ENCODE assay signal across 36 cellular contexts in genomic region chrX:21744060-21744459, GRCh38. TPM values are rescaled to one million over a fixed set of nuclear protein-coding genes. Genes with fewer than 3 reads are reported as not detected.
"Had no signal": no experiment of that assay in that cellular context is flagged by ENCODE, and none has a peak within 500 bp of the region (broad histone marks: within the 10 kb centered on the region; RNA-seq: fewer than 3 reads in every experiment).

No MANE protein-coding gene starts in this region.

- H3K36me3 Mint-ChIP-seq: activated CD4-positive, alpha-beta memory T cell treated with anti-CD3 and anti-CD28 coated beads for 36 hours; activated CD8-positive, alpha-beta memory T cell treated with anti-CD3 and anti-CD28 coated beads, Interleukin-2, amount 10 ng/mL, durations not matched to agents 7 days and 5 days; activated naive CD4-positive, alpha-beta T cell treated with anti-CD3 and anti-CD28 coated beads, Interleukin-2, amount 10 ng/mL, durations not matched to agents 7 days and 5 days; activated naive CD4-positive, alpha-beta T cell treated with anti-CD3 and anti-CD28 coated beads, Interleukin-2, amount 50 U/mL, for 72 hours; activated naive CD8-positive, alpha-beta T cell treated with anti-CD3 and anti-CD28 coated beads, Interleukin-2, amount 10 ng/mL, durations not matched to agents 7 days and 5 days; brain had no signal

- H3K9me3 Mint-ChIP-seq: activated CD4-positive, alpha-beta memory T cell treated with anti-CD3 and anti-CD28 coated beads for 36 hours; activated CD4-positive, alpha-beta T cell treated with anti-CD3 and anti-CD28 coated beads, Interleukin-2, amount 10 ng/mL, durations not matched to agents 24 days and 14 days; activated naive CD4-positive, alpha-beta T cell treated with anti-CD3 and anti-CD28 coated beads, Interleukin-2, amount 10 ng/mL, durations not matched to agents 7 days and 5 days; activated naive CD4-positive, alpha-beta T cell treated with anti-CD3 and anti-CD28 coated beads, Interleukin-2, amount 50 U/mL, for 72 hours; activated naive CD8-positive, alpha-beta T cell treated with anti-CD3 and anti-CD28 coated beads, Interleukin-2, amount 10 ng/mL, durations not matched to agents 7 days and 5 days; activated T-helper 1 cell treated with anti-CD3 and anti-CD28 coated beads, Interleukin-12 subunit alpha, Interleukin-12 subunit beta, Interleukin-2, Interleukin-4 antibody, amounts not matched to agents 30 ng/mL and 10 ng/mL and 1 ng/mL, durations not matched to agents 14 hours and 24 hours and 36 hours; activated T-helper 2 cell treated with anti-CD3 and anti-CD28 coated beads, Interferon-gamma antibody, Interleukin-2, Interleukin-4, amounts not matched to agents 10 μg/mL and 5 μg/mL and 100 μg/mL, durations not matched to agents 14 hours and 24 hours and 36 hours; T-helper 2 cell treated with Interferon-gamma antibody and Interleukin-4, amounts not matched to agents 5 μg/mL and 100 μg/mL, for 36 hours had no signal

- H3K4me1 Mint-ChIP-seq: activated CD4-positive, alpha-beta T cell treated with anti-CD3 and anti-CD28 coated beads for 36 hours; activated CD4-positive, alpha-beta T cell treated with anti-CD3 and anti-CD28 coated beads, Interleukin-2, amount 10 ng/mL, durations not matched to agents 24 days and 14 days; activated CD8-positive, alpha-beta memory T cell treated with anti-CD3 and anti-CD28 coated beads, Interleukin-2, amount 10 ng/mL, durations not matched to agents 7 days and 5 days; activated naive CD4-positive, alpha-beta T cell treated with anti-CD3 and anti-CD28 coated beads, Interleukin-2, amount 10 ng/mL, durations not matched to agents 7 days and 5 days; activated naive CD8-positive, alpha-beta T cell treated with anti-CD3 and anti-CD28 coated beads, Interleukin-2, amount 10 ng/mL, durations not matched to agents 7 days and 5 days; T-helper 17 cell had no signal

- H3K27ac Mint-ChIP-seq: activated CD4-positive, alpha-beta memory T cell treated with anti-CD3 and anti-CD28 coated beads for 36 hours; activated CD4-positive, alpha-beta T cell treated with anti-CD3 and anti-CD28 coated beads for 36 hours; activated CD4-positive, alpha-beta T cell treated with anti-CD3 and anti-CD28 coated beads, Interleukin-2, amount 10 ng/mL, durations not matched to agents 24 days and 14 days; activated CD8-positive, alpha-beta memory T cell treated with anti-CD3 and anti-CD28 coated beads, Interleukin-2, amount 10 ng/mL, durations not matched to agents 7 days and 5 days; activated CD8-positive, alpha-beta T cell treated with anti-CD3 and anti-CD28 coated beads, Interleukin-2, amount 10 ng/mL, durations not matched to agents 7 days and 5 days; activated naive CD4-positive, alpha-beta T cell treated with anti-CD3 and anti-CD28 coated beads, Interleukin-2, amount 10 ng/mL, durations not matched to agents 7 days and 5 days; activated naive CD4-positive, alpha-beta T cell treated with anti-CD3 and anti-CD28 coated beads, Interleukin-2, amount 50 U/mL, for 72 hours; activated naive CD8-positive, alpha-beta T cell treated with anti-CD3 and anti-CD28 coated beads, Interleukin-2, amount 10 ng/mL, durations not matched to agents 7 days and 5 days; activated T-helper 1 cell treated with anti-CD3 and anti-CD28 coated beads, Interleukin-12 subunit alpha, Interleukin-12 subunit beta, Interleukin-2, Interleukin-4 antibody, amounts not matched to agents 30 ng/mL and 10 ng/mL and 1 ng/mL, durations not matched to agents 14 hours and 24 hours and 36 hours; activated T-helper 2 cell treated with anti-CD3 and anti-CD28 coated beads, Interferon-gamma antibody, Interleukin-2, Interleukin-4, amounts not matched to agents 10 μg/mL and 5 μg/mL and 100 μg/mL, durations not matched to agents 14 hours and 24 hours and 36 hours; T-helper 17 cell; T-helper 2 cell treated with Interferon-gamma antibody and Interleukin-4, amounts not matched to agents 5 μg/mL and 100 μg/mL, for 36 hours had no signal

- H3K27me3 Mint-ChIP-seq: brain had no signal

- H3K27me3 ChIP-seq: ascending aorta, cardiac muscle cell, colonic mucosa had no signal

- ATAC-seq: activated CD4-positive, alpha-beta T cell treated with anti-CD3 and anti-CD28 coated beads for 36 hours; activated CD8-positive, alpha-beta memory T cell treated with anti-CD3 and anti-CD28 coated beads, Interleukin-2, amount 10 ng/mL, durations not matched to agents 7 days and 5 days; activated CD8-positive, alpha-beta T cell treated with anti-CD3 and anti-CD28 coated beads, Interleukin-2, amount 10 ng/mL, durations not matched to agents 7 days and 5 days; activated naive CD4-positive, alpha-beta T cell treated with anti-CD3 and anti-CD28 coated beads, Interleukin-2, amount 50 U/mL, for 72 hours; T-helper 17 cell had no signal

- H3K27ac ChIP-seq: ascending aorta, breast epithelium, colonic mucosa, epithelial cell of prostate, esophagus squamous epithelium had no signal

- H3K4me3 Mint-ChIP-seq: activated CD4-positive, alpha-beta memory T cell treated with anti-CD3 and anti-CD28 coated beads for 36 hours; activated CD4-positive, alpha-beta T cell treated with anti-CD3 and anti-CD28 coated beads for 36 hours; activated CD4-positive, alpha-beta T cell treated with anti-CD3 and anti-CD28 coated beads, Interleukin-2, amount 10 ng/mL, durations not matched to agents 24 days and 14 days; activated CD8-positive, alpha-beta memory T cell treated with anti-CD3 and anti-CD28 coated beads, Interleukin-2, amount 10 ng/mL, durations not matched to agents 7 days and 5 days; activated CD8-positive, alpha-beta T cell treated with anti-CD3 and anti-CD28 coated beads, Interleukin-2, amount 10 ng/mL, durations not matched to agents 7 days and 5 days; activated naive CD4-positive, alpha-beta T cell treated with anti-CD3 and anti-CD28 coated beads, Interleukin-2, amount 10 ng/mL, durations not matched to agents 7 days and 5 days; activated naive CD8-positive, alpha-beta T cell treated with anti-CD3 and anti-CD28 coated beads, Interleukin-2, amount 10 ng/mL, durations not matched to agents 7 days and 5 days; activated T-helper 1 cell treated with anti-CD3 and anti-CD28 coated beads, Interleukin-12 subunit alpha, Interleukin-12 subunit beta, Interleukin-2, Interleukin-4 antibody, amounts not matched to agents 30 ng/mL and 10 ng/mL and 1 ng/mL, durations not matched to agents 14 hours and 24 hours and 36 hours; brain; T-helper 17 cell; T-helper 2 cell treated with Interferon-gamma antibody and Interleukin-4, amounts not matched to agents 5 μg/mL and 100 μg/mL, for 36 hours had no signal

- H3K4me1 ChIP-seq: ascending aorta, breast epithelium, colonic mucosa had no signal

- H3K9me3 ChIP-seq: ascending aorta, breast epithelium, colonic mucosa, esophagus squamous epithelium had no signal

- DNase-seq: activated CD4-positive, alpha-beta memory T cell treated with anti-CD3 and anti-CD28 coated beads for 36 hours; activated CD4-positive, alpha-beta T cell treated with anti-CD3 and anti-CD28 coated beads for 36 hours; activated CD4-positive, alpha-beta T cell treated with anti-CD3 and anti-CD28 coated beads, Interleukin-2, amount 10 ng/mL, durations not matched to agents 24 days and 14 days; activated CD4-positive, CD25-positive, alpha-beta regulatory T cell; activated CD4-positive, CD25-positive, alpha-beta regulatory T cell treated with anti-CD3 and anti-CD28 coated beads, Interleukin-2, amount 50 U/mL, for 72 hours; activated CD8-positive, alpha-beta memory T cell treated with anti-CD3 and anti-CD28 coated beads, Interleukin-2, amount 10 ng/mL, durations not matched to agents 7 days and 5 days; activated CD8-positive, alpha-beta memory T cell treated with anti-CD3 and anti-CD28 coated beads, Interleukin-2, amount 50 U/mL, for 4 hours; activated CD8-positive, alpha-beta T cell treated with anti-CD3 and anti-CD28 coated beads, Interleukin-2, amount 10 ng/mL, durations not matched to agents 7 days and 5 days; activated effector memory CD4-positive, alpha-beta T cell treated with anti-CD3 and anti-CD28 coated beads, Interleukin-2, amount 50 U/mL, for 16 hours; activated naive CD4-positive, alpha-beta T cell treated with anti-CD3 and anti-CD28 coated beads, Interleukin-2, amount 10 ng/mL, durations not matched to agents 7 days and 5 days; activated naive CD8-positive, alpha-beta T cell treated with anti-CD3 and anti-CD28 coated beads, Interleukin-2, amount 10 ng/mL, durations not matched to agents 7 days and 5 days; activated T-cell treated with anti-CD3 and anti-CD28 coated beads, Interleukin-2, amount 50 U/mL, for 1 hour; activated T-cell treated with anti-CD3 and anti-CD28 coated beads, Interleukin-2, amount 50 U/mL, for 48 hours; central memory CD4-positive, alpha-beta T cell; cerebellar nuclear complex; colonic mucosa; effector CD8-positive, alpha-beta T cell; esophagus squamous epithelium; foreskin melanocyte; T-helper 1 cell; T-helper 17 cell; T1000 had no signal

- H3K36me3 ChIP-seq: ascending aorta, breast epithelium, colonic mucosa, esophagus squamous epithelium had no signal

- H3K4me3 ChIP-seq: ascending aorta, breast epithelium, cardiac muscle cell, colonic mucosa, esophagus squamous epithelium had no signal

RNA-seq across cellular contexts. Expression of gene SMPX, which starts 13.9 kb away (rescaled TPM):
- total RNA-seq: activated CD4-positive, alpha-beta memory T cell treated with anti-CD3 and anti-CD28 coated beads for 36 hours; activated CD4-positive, alpha-beta T cell treated with anti-CD3 and anti-CD28 coated beads for 36 hours; activated CD4-positive, alpha-beta T cell treated with anti-CD3 and anti-CD28 coated beads, Interleukin-2, amount 10 ng/mL, durations not matched to agents 24 days and 14 days; activated CD8-positive, alpha-beta memory T cell treated with anti-CD3 and anti-CD28 coated beads for 36 hours; activated CD8-positive, alpha-beta memory T cell treated with anti-CD3 and anti-CD28 coated beads, Interleukin-2, amount 10 ng/mL, durations not matched to agents 7 days and 5 days; activated CD8-positive, alpha-beta T cell treated with anti-CD3 and anti-CD28 coated beads, Interleukin-2, amount 10 ng/mL, durations not matched to agents 7 days and 5 days; activated naive CD4-positive, alpha-beta T cell treated with anti-CD3 and anti-CD28 coated beads, Interleukin-2, amount 50 U/mL, for 72 hours; activated naive CD8-positive, alpha-beta T cell treated with anti-CD3 and anti-CD28 coated beads, Interleukin-2, amount 10 ng/mL, durations not matched to agents 7 days and 5 days; activated T-helper 1 cell treated with anti-CD3 and anti-CD28 coated beads, Interleukin-12 subunit alpha, Interleukin-12 subunit beta, Interleukin-2, Interleukin-4 antibody, amounts not matched to agents 30 ng/mL and 10 ng/mL and 1 ng/mL, durations not matched to agents 14 hours and 24 hours and 36 hours; activated T-helper 2 cell treated with anti-CD3 and anti-CD28 coated beads, Interferon-gamma antibody, Interleukin-2, Interleukin-4, amounts not matched to agents 10 μg/mL and 5 μg/mL and 100 μg/mL, durations not matched to agents 14 hours and 24 hours and 36 hours; ascending aorta; dermis microvascular lymphatic vessel endothelial cell; endothelial cell of umbilical vein; esophagus squamous epithelium; fibroblast of lung; fibroblast of villous mesenchyme; T-helper 17 cell had no signal
